Comparison of ENCODE assay signal across 1 cellular context in genomic region chr7:99953649-99954048, GRCh38.
A peak's percentile ranks its signal among the peaks of the same experiment; 100 is the strongest.
TF ChIP-seq lines count a peak whose summit lies in the region.

No MANE protein-coding gene starts in this region.

TF ChIP-seq in K562, 482 proteins besides CTCF, POLR2A, EP300 and RAD21:
- TF ChIP-seq DACH1 (IDR thresholded peaks at IDR 0.05; ENCODE audit: partially characterized antibody) = no peak
- TF ChIP-seq SETDB1 (IDR thresholded peaks at IDR 0.05; ENCODE audit: low read length) = no peak
- TF ChIP-seq CEBPB (tag; IDR thresholded peaks at IDR 0.05) = peak; percentile 50
- TF ChIP-seq KLF16 (IDR thresholded peaks at IDR 0.05) = no peak
- TF ChIP-seq ZNF717 (CRISPR knock-in tag; IDR thresholded peaks at IDR 0.05) = no peak
- TF ChIP-seq ZNF121 (CRISPR knock-in tag; conservative IDR thresholded peaks at IDR 0.05) = 0 out of 2 replicates have a peak, but pooled peaks have one; percentile 2
- TF ChIP-seq LCOR (CRISPR knock-in tag; IDR thresholded peaks at IDR 0.05) = no peak
- TF ChIP-seq TRIM24 (IDR thresholded peaks at IDR 0.05) = peak; percentile 27 to 40; a peak in 1 of 4 replicates
- no peak for TF ChIP-seq FOXO4 (CRISPR knock-in tag; IDR thresholded peaks at IDR 0.05)
- peak; percentile 37; the same call in 1 of the 2 replicates for TF ChIP-seq ATF3 (IDR thresholded peaks at IDR 0.05)
- no peak for TF ChIP-seq ATF3 (CRISPR knock-in tag; conservative IDR thresholded peaks at IDR 0.05)
- peak; percentile 24; the same call in 1 of the 2 replicates for TF ChIP-seq CEBPG (CRISPR knock-in tag; IDR thresholded peaks at IDR 0.05)
- TF ChIP-seq CEBPG (tag; conservative IDR thresholded peaks at IDR 0.05 in 1 of 2, IDR thresholded peaks at IDR 0.05 in 1 of 2) = peak; percentile 95 to 97
- TF ChIP-seq SRSF3 (IDR thresholded peaks at IDR 0.05; ENCODE audit: insufficient read depth, low read length) = no peak
